Comparison of ENCODE assay signal across 11 cellular contexts in the genomic region with DNA sequence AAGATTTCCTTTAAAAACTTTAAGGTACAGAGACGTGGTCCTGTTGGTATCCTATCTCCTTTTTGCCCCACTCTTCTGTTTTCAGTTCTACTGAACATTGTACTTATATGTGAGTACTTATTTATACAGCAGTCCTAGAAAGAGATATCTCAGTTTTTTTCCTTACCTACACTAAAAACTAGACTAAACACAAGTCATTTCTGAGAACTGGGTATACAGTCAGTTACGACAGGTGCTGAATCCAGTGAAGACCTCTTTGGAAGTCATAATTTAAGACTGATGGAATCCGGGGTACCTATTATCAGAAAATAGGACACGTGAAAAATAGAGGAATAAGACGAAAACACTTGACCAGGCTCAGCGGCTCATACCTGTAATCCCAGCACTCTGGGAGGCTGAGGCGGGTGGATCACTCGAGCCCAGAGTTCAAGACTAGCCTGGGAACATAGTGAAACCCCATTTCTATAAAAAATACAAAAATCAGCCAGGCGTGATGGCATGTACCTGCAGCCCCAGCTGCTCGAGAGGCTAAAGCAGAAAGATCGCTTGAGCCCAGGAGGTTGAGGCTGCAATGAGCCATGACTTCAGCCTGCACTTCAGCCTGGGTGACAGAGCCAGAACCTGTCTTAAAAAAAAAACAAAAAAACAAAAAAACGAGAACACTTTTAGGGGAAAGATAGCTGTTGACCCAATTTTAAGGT.
DNase-seq lines count a peak whose midpoint lies in the region; ATAC-seq and TF ChIP-seq lines count a peak whose summit lies in the region.
"Had no signal": no experiment of that assay in that cellular context is flagged by ENCODE, and none has a peak within 500 bp of the region (broad histone marks: within the 10 kb centered on the region; RNA-seq: fewer than 3 reads in every experiment).

No MANE protein-coding gene starts in this region.

- H3K36me3 Mint-ChIP-seq in CD4-positive, CD25-positive, alpha-beta regulatory T cell: peaks cover 62% of the 10 kb centered on the region

- TF ChIP-seq EP300 in ovary (IDR thresholded peaks at IDR 0.05): no peak

- H3K9me3 Mint-ChIP-seq in CD4-positive, CD25-positive, alpha-beta regulatory T cell: no peaks in the 10 kb centered on the region

- H3K27ac ChIP-seq in CD4-positive, CD25-positive, alpha-beta regulatory T cell (ENCODE audit: insufficient read depth, low read length, poor library complexity, severe bottlenecking): no peak overlapping the region
- H3K27ac ChIP-seq in ovary: no peak overlapping the region
- H3K27ac ChIP-seq: cardiac muscle cell had no signal

- H3K4me1 ChIP-seq in CD4-positive, CD25-positive, alpha-beta regulatory T cell (ENCODE audit: control insufficient read depth, insufficient read depth, low read length, poor library complexity, severe bottlenecking): peaks cover 3% of the 10 kb centered on the region
- H3K4me1 ChIP-seq in ovary (ENCODE audit: insufficient read depth): no peaks in the 10 kb centered on the region

- no peak for ATAC-seq in CD4-positive, CD25-positive, alpha-beta regulatory T cell (ENCODE audit: low read depth in 2 of 2)
- peak; percentile 77 for ATAC-seq in GM18868 (IDR thresholded peaks at IDR 0.05; ENCODE audit: unreplicated experiment)
- ATAC-seq in HG02642 (IDR thresholded peaks at IDR 0.05; ENCODE audit: poor library complexity, unreplicated experiment): peak; percentile 73
- ATAC-seq in omental fat pad (ENCODE audit: low FRiP score): no peak
- ATAC-seq: activated CD8-positive, alpha-beta memory T cell treated with anti-CD3 and anti-CD28 coated beads, Interleukin-2, amount 10 ng/mL, durations not matched to agents 7 days and 5 days had no signal

- no peak overlapping the region for H3K4me3 ChIP-seq in CD4-positive, CD25-positive, alpha-beta regulatory T cell (ENCODE audit: low read depth, low read length)
- H3K4me3 ChIP-seq in ovary: no peak overlapping the region
- H3K4me3 ChIP-seq: cardiac muscle cell had no signal

- WGBS in ovary, 3 donors: 86 to 88% (median 88%) methylated on average over 12 of the region's 12 CpGs

- H3K27me3 ChIP-seq in CD4-positive, CD25-positive, alpha-beta regulatory T cell (ENCODE audit: control insufficient read depth, insufficient read depth, low read length): no peaks in the 10 kb centered on the region
- no peaks in the 10 kb centered on the region for H3K27me3 ChIP-seq in ovary
- H3K27me3 ChIP-seq: cardiac muscle cell had no signal

- no peaks in the 10 kb centered on the region for H3K9me3 ChIP-seq in CD4-positive, CD25-positive, alpha-beta regulatory T cell (ENCODE audit: control insufficient read depth in 2 of 2, low read length in 2 of 2)
- no peaks in the 10 kb centered on the region for H3K9me3 ChIP-seq in ovary

- DNase-seq in CD4-positive, CD25-positive, alpha-beta regulatory T cell: no peak
- DNase-seq in NAMALWA (ENCODE audit: low spot score) (peak; percentile 26), G401 (ENCODE audit: low spot score) (no peak), NCI-H446 treated with DMSO at 0.1 percent for 48 hours (lab: John Stamatoyannopoulos, UW) (no peak), ovary (no peak), omental fat pad (ENCODE audit: low spot score) (no peak)
- DNase-seq: activated CD8-positive, alpha-beta memory T cell treated with anti-CD3 and anti-CD28 coated beads, Interleukin-2, amount 10 ng/mL, durations not matched to agents 7 days and 5 days; NCI-H510A treated with DMSO at 0.1 percent for 48 hours had no signal

- intact Hi-C loops in ovary (cut with DNase I): loop anchor here in 1 of 4 donors (10.0 kb wide), 1 partner anchor 104 kb away; no protein-coding TSS in a partner anchor

- H3K27me3 Mint-ChIP-seq in CD4-positive, CD25-positive, alpha-beta regulatory T cell: no peaks in the 10 kb centered on the region
- H3K27me3 Mint-ChIP-seq: activated CD8-positive, alpha-beta memory T cell treated with anti-CD3 and anti-CD28 coated beads, Interleukin-2, amount 10 ng/mL, durations not matched to agents 7 days and 5 days had no signal

- TF ChIP-seq CTCF in ovary (IDR thresholded peaks at IDR 0.05) (no peak), omental fat pad (IDR thresholded peaks at IDR 0.05) (no peak)

- in situ Hi-C loops in G401 (cut with HindIII; ENCODE audit: low sequenced_read_pairs): no loop called here

- H3K4me1 Mint-ChIP-seq in CD4-positive, CD25-positive, alpha-beta regulatory T cell: peaks cover 11 to 61% (median 39%) of the 10 kb centered on the region in 4 donors

- no peak for TF ChIP-seq POLR2A in ovary (IDR thresholded peaks at IDR 0.05)

- peaks cover 94% of the 10 kb centered on the region for H3K36me3 ChIP-seq in CD4-positive, CD25-positive, alpha-beta regulatory T cell (ENCODE audit: control insufficient read depth, insufficient read depth, low read length)
- no peaks in the 10 kb centered on the region for H3K36me3 ChIP-seq in ovary

- H3K4me3 Mint-ChIP-seq in CD4-positive, CD25-positive, alpha-beta regulatory T cell: no peak overlapping the region
- H3K4me3 Mint-ChIP-seq: activated CD8-positive, alpha-beta memory T cell treated with anti-CD3 and anti-CD28 coated beads, Interleukin-2, amount 10 ng/mL, durations not matched to agents 7 days and 5 days had no signal

- H3K27ac Mint-ChIP-seq in CD4-positive, CD25-positive, alpha-beta regulatory T cell: peak overlapping the region; percentile 11 to 84 (median 23)
- H3K27ac Mint-ChIP-seq: activated CD8-positive, alpha-beta memory T cell treated with anti-CD3 and anti-CD28 coated beads, Interleukin-2, amount 10 ng/mL, durations not matched to agents 7 days and 5 days had no signal

Comparison
In these comparisons a context has a peak if more than half of its experiments do, and no peak if none do; other contexts are left out.
1. ATAC-seq: peak in GM18868 (single experiment) and HG02642 (single experiment); none in CD4-positive, CD25-positive, alpha-beta regulatory T cell (0 of 2) and omental fat pad (single experiment).